In genomic region chr5:8981016-8981415, GRCh38 we compare ENCODE assay signal across 25 cellular contexts.
DNase-seq lines count a peak whose midpoint lies in the region; ATAC-seq, FAIRE-seq and TF ChIP-seq lines count a peak whose summit lies in the region.
"Had no signal": no experiment of that assay in that cellular context is flagged by ENCODE, and none has a peak within 500 bp of the region (broad histone marks: within the 10 kb centered on the region; RNA-seq: fewer than 3 reads in every experiment).

No MANE protein-coding gene starts in this region.

- H3K9me3 Mint-ChIP-seq in type B pancreatic cell = no peaks in the 10 kb centered on the region
- H3K9me3 Mint-ChIP-seq in activated CD8-positive, alpha-beta T cell treated with anti-CD3 and anti-CD28 coated beads for 36 hours = peaks cover 7% of the 10 kb centered on the region

- H3K27me3 ChIP-seq in bronchial epithelial cell (ENCODE audit: control insufficient read depth, insufficient read depth, low read length) = no peaks in the 10 kb centered on the region
- H3K27me3 ChIP-seq in upper lobe of right lung = no peaks in the 10 kb centered on the region
- H3K27me3 ChIP-seq: BLaER1 had no signal

- no peak overlapping the region for H3K4me3 ChIP-seq in bronchial epithelial cell (ENCODE audit: low read depth, low read length)
- H3K4me3 ChIP-seq in upper lobe of right lung = no peak overlapping the region
- H3K4me3 ChIP-seq: BLaER1, PC-9, SK-N-MC had no signal

- no peaks in the 10 kb centered on the region for H3K4me1 ChIP-seq in upper lobe of right lung
- H3K4me1 ChIP-seq: BLaER1 had no signal

- POLR2A ChIA-PET in activated CD8-positive, alpha-beta T cell treated with anti-CD3 and anti-CD28 coated beads for 36 hours (lab: Charles Lee) = no interaction called here

- no peak overlapping the region for H3K4me3 Mint-ChIP-seq in type B pancreatic cell
- no peak overlapping the region for H3K4me3 Mint-ChIP-seq in activated CD8-positive, alpha-beta T cell treated with anti-CD3 and anti-CD28 coated beads for 36 hours
- H3K4me3 Mint-ChIP-seq: CD8-positive, alpha-beta memory T cell had no signal

- H3K4me1 Mint-ChIP-seq in type B pancreatic cell (ENCODE audit: unreplicated experiment) = no peaks in the 10 kb centered on the region
- H3K4me1 Mint-ChIP-seq in activated CD8-positive, alpha-beta T cell treated with anti-CD3 and anti-CD28 coated beads for 36 hours (ENCODE audit: low read depth) = no peaks in the 10 kb centered on the region
- H3K4me1 Mint-ChIP-seq: CD8-positive, alpha-beta memory T cell had no signal

- no peaks in the 10 kb centered on the region for H3K36me3 Mint-ChIP-seq in type B pancreatic cell
- no peaks in the 10 kb centered on the region for H3K36me3 Mint-ChIP-seq in activated CD8-positive, alpha-beta T cell treated with anti-CD3 and anti-CD28 coated beads for 36 hours (ENCODE audit: low read depth)
- H3K36me3 Mint-ChIP-seq: CD8-positive, alpha-beta memory T cell had no signal

- intact Hi-C loops in upper lobe of right lung (cut with DNase I) = no loop called here
- intact Hi-C loops in activated CD8-positive, alpha-beta T cell treated with anti-CD3 and anti-CD28 coated beads for 36 hours (cut with micrococcal nuclease) = no loop called here

- peaks cover 7% of the 10 kb centered on the region for H3K27me3 Mint-ChIP-seq in type B pancreatic cell
- no peaks in the 10 kb centered on the region for H3K27me3 Mint-ChIP-seq in activated CD8-positive, alpha-beta T cell treated with anti-CD3 and anti-CD28 coated beads for 36 hours
- H3K27me3 Mint-ChIP-seq: CD8-positive, alpha-beta memory T cell had no signal

- CTCF ChIA-PET in activated CD8-positive, alpha-beta T cell treated with anti-CD3 and anti-CD28 coated beads for 36 hours (lab: Charles Lee) = no interaction called here

- H3K9me3 ChIP-seq in upper lobe of right lung = no peaks in the 10 kb centered on the region
- H3K9me3 ChIP-seq: BLaER1 had no signal

- H3K36me3 ChIP-seq in bronchial epithelial cell (ENCODE audit: control insufficient read depth, insufficient read depth, low read length) = no peaks in the 10 kb centered on the region
- H3K36me3 ChIP-seq in upper lobe of right lung = no peaks in the 10 kb centered on the region
- H3K36me3 ChIP-seq: BLaER1 had no signal

- TF ChIP-seq CTCF in bronchial epithelial cell (IDR thresholded peaks at IDR 0.05; ENCODE audit: insufficient read depth, low read length, severe bottlenecking) (no peak), type B pancreatic cell (conservative IDR thresholded peaks at IDR 0.05) (no peak), upper lobe of right lung (IDR thresholded peaks at IDR 0.05) (no peak)
- no peak for TF ChIP-seq CTCF in activated CD8-positive, alpha-beta T cell treated with anti-CD3 and anti-CD28 coated beads for 36 hours (IDR thresholded peaks at IDR 0.05)

- DNase-seq in EL = peak; percentile 4
- peak; percentile 16 for DNase-seq in HPDE6-E6E7 (ENCODE audit: extremely low spot score)
- DNase-seq in bronchial epithelial cell (ENCODE audit: low read depth) = peak; percentile 86
- DNase-seq in kidney glomerular epithelial cell (lab: John Stamatoyannopoulos, UW) = peak; percentile 11
- DNase-seq in type B pancreatic cell (ENCODE audit: extremely low spot score, unreplicated experiment) = no peak
- DNase-seq in upper lobe of right lung = no peak
- no peak for DNase-seq in activated CD8-positive, alpha-beta T cell treated with anti-CD3 and anti-CD28 coated beads for 36 hours
- DNase-seq in activated CD8-positive, alpha-beta memory T cell treated with anti-CD3 and anti-CD28 coated beads, Interleukin-2, amount 50 U/mL, for 4 hours = no peak
- DNase-seq: CD8-positive, alpha-beta memory T cell; DMS79; GF-D8; KBM-7; NCI-H1048; NCI-H1436 treated with DMSO at 0.1 percent for 48 hours; NCI-H2081; NCI-H510A treated with DMSO at 0.1 percent for 48 hours; NCI-H82 had no signal

- peak; percentile 90 for FAIRE-seq in bronchial epithelial cell (lab: Jason Lieb, UNC)
- FAIRE-seq: A204.1, D721Med had no signal

- no peak overlapping the region for H3K27ac Mint-ChIP-seq in type B pancreatic cell
- H3K27ac Mint-ChIP-seq in activated CD8-positive, alpha-beta T cell treated with anti-CD3 and anti-CD28 coated beads for 36 hours = no peak overlapping the region
- H3K27ac Mint-ChIP-seq: CD8-positive, alpha-beta memory T cell had no signal

- ATAC-seq in upper lobe of right lung = no peak
- no peak for ATAC-seq in activated CD8-positive, alpha-beta T cell treated with anti-CD3 and anti-CD28 coated beads for 36 hours
- ATAC-seq: HCT116, Right ventricle myocardium inferior had no signal

- no peak overlapping the region for H3K27ac ChIP-seq in upper lobe of right lung
- H3K27ac ChIP-seq: BLaER1, HL-60, PC-9, SK-N-MC had no signal

Comparison
In these comparisons a context has a peak if more than half of its experiments do, and no peak if none do; other contexts are left out.
1. DNase-seq: peak in EL (single experiment), HPDE6-E6E7 (single experiment), bronchial epithelial cell (single experiment) and kidney glomerular epithelial cell (single experiment); none in type B pancreatic cell (single experiment), upper lobe of right lung (single experiment), activated CD8-positive, alpha-beta T cell treated with anti-CD3 and anti-CD28 coated beads for 36 hours (single experiment) and activated CD8-positive, alpha-beta memory T cell treated with anti-CD3 and anti-CD28 coated beads, Interleukin-2, amount 50 U/mL, for 4 hours (single experiment).